In the genomic region with DNA sequence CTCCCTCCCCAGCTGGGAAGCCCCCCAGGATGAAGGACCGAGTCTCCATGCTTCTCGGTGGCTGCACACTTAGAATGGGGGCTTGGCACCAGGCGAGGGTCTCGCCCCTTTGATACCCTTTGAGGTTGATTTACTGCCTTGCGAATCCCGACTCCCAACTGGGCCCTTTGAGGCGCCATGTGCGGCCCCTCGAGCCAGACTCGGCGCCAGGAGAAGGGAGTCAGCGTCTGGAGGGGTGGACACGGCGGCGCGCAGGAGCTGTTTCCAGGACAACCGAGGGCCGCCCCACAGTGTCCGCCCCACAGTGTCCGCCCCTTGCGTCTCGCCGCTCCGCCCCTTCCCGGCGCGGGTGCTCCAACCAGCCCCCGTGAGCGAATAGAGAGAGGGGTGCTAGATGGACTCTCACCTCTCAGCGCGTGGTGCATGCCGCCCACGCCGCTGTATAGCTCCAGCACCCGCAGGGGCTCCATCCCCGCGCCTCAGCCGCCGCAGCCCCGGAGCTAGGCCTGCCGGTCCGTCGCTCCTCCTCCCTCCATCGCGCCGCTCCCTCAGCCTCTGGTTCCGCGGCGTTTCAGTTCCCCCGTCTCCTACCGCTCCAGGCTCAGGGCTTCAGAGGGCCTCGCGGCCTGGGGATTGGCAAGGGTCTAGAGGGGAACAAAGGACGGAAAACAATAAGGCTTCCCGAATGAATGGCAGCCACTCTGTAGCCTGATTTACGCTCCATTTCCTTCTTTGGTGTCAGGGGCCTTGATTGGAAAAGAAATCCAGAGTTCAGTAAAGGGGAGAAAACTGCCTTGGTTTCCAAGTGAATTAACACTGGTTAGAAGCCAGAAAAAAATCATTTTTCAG, we compare ENCODE assay signal across 1 cellular context.
TF ChIP-seq lines count a peak whose summit lies in the region.

A gene with protein sequence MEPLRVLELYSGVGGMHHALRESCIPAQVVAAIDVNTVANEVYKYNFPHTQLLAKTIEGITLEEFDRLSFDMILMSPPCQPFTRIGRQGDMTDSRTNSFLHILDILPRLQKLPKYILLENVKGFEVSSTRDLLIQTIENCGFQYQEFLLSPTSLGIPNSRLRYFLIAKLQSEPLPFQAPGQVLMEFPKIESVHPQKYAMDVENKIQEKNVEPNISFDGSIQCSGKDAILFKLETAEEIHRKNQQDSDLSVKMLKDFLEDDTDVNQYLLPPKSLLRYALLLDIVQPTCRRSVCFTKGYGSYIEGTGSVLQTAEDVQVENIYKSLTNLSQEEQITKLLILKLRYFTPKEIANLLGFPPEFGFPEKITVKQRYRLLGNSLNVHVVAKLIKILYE (minus strand): TSS at position 508 of the 849 bp plus-strand sequence. CDS start 38 bp downstream, at position 470.

TF ChIP-seq in K562, 482 proteins besides CTCF, POLR2A, EP300 and RAD21 (continued from another document and continues in another):
- TF ChIP-seq, protein P1, sequence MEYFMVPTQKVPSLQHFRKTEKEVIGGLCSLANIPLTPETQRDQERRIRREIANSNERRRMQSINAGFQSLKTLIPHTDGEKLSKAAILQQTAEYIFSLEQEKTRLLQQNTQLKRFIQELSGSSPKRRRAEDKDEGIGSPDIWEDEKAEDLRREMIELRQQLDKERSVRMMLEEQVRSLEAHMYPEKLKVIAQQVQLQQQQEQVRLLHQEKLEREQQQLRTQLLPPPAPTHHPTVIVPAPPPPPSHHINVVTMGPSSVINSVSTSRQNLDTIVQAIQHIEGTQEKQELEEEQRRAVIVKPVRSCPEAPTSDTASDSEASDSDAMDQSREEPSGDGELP (CRISPR knock-in tag; IDR thresholded peaks at IDR 0.05; ENCODE audit: borderline replicate concordance): peak; percentile 81
- TF ChIP-seq ZC3H8 (IDR thresholded peaks at IDR 0.05) (no peak), ZNF263 (CRISPR knock-in tag; IDR thresholded peaks at IDR 0.05; ENCODE audit: borderline replicate concordance) (peak; percentile 81), COPS2 (conservative IDR thresholded peaks at IDR 0.05) (no peak), EP400 (IDR thresholded peaks at IDR 0.05) (peak; percentile 88), FOXP1 (CRISPR knock-in tag; IDR thresholded peaks at IDR 0.05) (no peak), LCOR (CRISPR knock-in tag; IDR thresholded peaks at IDR 0.05) (peak; percentile 37; the same call in 1 of the 2 replicates), MEF2D (tag; conservative IDR thresholded peaks at IDR 0.05; ENCODE audit: low read depth) (no peak), MEF2A (IDR thresholded peaks at IDR 0.05; ENCODE audit: control insufficient read depth, low read depth, low read length) (no peak), RFX1 (IDR thresholded peaks at IDR 0.05) (peak; percentile 92), HDAC2 (IDR thresholded peaks at IDR 0.05) (peak; percentile 67), MTA3 (IDR thresholded peaks at IDR 0.05; ENCODE audit: borderline replicate concordance) (peak; percentile 94; the same call in 1 of the 2 replicates), HMGN3 (IDR thresholded peaks at IDR 0.05; ENCODE audit: borderline replicate concordance, extremely low read depth, insufficient read length, low read depth, low read length) (peak; percentile 81), KLF1 (tag; IDR thresholded peaks at IDR 0.05) (peak; percentile 85; the same call in 1 of the 2 replicates), SIX5 (IDR thresholded peaks at IDR 0.05; ENCODE audit: borderline replicate concordance in 1 of 2, insufficient read depth in 1 of 2, low read depth in 1 of 2, low read length in 2 of 2) (peak; percentile 52 to 53; a peak in 3 of 4 replicates), ZKSCAN1 (IDR thresholded peaks at IDR 0.05; ENCODE audit: low read depth, low read length) (no peak), NFRKB (IDR thresholded peaks at IDR 0.05; ENCODE audit: low read depth) (peak; percentile 91), HNRNPH1 (optimal IDR thresholded peaks at IDR 0.05; ENCODE audit: low read depth, low read length) (no peak), FOXK2 (conservative IDR thresholded peaks at IDR 0.05 in 1 of 2, IDR thresholded peaks at IDR 0.05 in 1 of 2; ENCODE audit: low read depth in 2 of 2) (peak; percentile 79 to 84; a peak in 3 of 4 replicates), XRCC5 (IDR thresholded peaks at IDR 0.05; ENCODE audit: low read depth, low read length) (peak; percentile 72; the same call in 1 of the 2 replicates), ZNF140 (CRISPR knock-in tag; IDR thresholded peaks at IDR 0.05) (no peak), C11orf30 (IDR thresholded peaks at IDR 0.05; ENCODE audit: low read depth) (peak; percentile 97), RFX5 (IDR thresholded peaks at IDR 0.05; ENCODE audit: low read depth, low read length) (no peak), FOXA3 (CRISPR knock-in tag; conservative IDR thresholded peaks at IDR 0.05 in 1 of 2, IDR thresholded peaks at IDR 0.05 in 1 of 2) (no peak; a peak in 1 of 4 replicates), JUNB (CRISPR knock-in tag; conservative IDR thresholded peaks at IDR 0.05) (no peak), RBBP5 (IDR thresholded peaks at IDR 0.05; ENCODE audit: borderline replicate concordance, insufficient read depth, low read length, poor library complexity, severe bottlenecking) (peak; percentile 99), CBX8 (IDR thresholded peaks at IDR 0.05; ENCODE audit: borderline replicate concordance, extremely low read depth, low read depth, low read length, poor library complexity, severe bottlenecking) (no peak), NCOA2 (IDR thresholded peaks at IDR 0.05; ENCODE audit: partially characterized antibody in 2 of 2) (no peak), ZNF830 (CRISPR knock-in tag; IDR thresholded peaks at IDR 0.05) (no peak), ZNF589 (CRISPR knock-in tag; IDR thresholded peaks at IDR 0.05; ENCODE audit: low read depth) (peak; percentile 39), POLR2AphosphoS5 (IDR thresholded peaks at IDR 0.05; ENCODE audit: control insufficient read depth, insufficient read depth, low read depth, low read length) (no peak), TAF9B (IDR thresholded peaks at IDR 0.05; ENCODE audit: partially characterized antibody) (peak; percentile 98), NR4A1 (CRISPR knock-in tag; IDR thresholded peaks at IDR 0.05) (no peak), NR4A1 (tag; IDR thresholded peaks at IDR 0.05) (peak; percentile 39; the same call in 1 of the 2 replicates), SREBF1 (IDR thresholded peaks at IDR 0.05; ENCODE audit: borderline replicate concordance, low read depth, low read length) (no peak), ETV6 (IDR thresholded peaks at IDR 0.05; ENCODE audit: borderline replicate concordance in 1 of 2, low read depth in 2 of 2, low read length in 1 of 2) (peak in 1 of 2 experiments; percentile 30; a peak in 1 of 4 replicates), ETV6 (CRISPR knock-in tag; IDR thresholded peaks at IDR 0.05; ENCODE audit: borderline replicate concordance) (no peak), TAF1 (IDR thresholded peaks at IDR 0.05; ENCODE audit: control insufficient read depth, extremely low read depth, insufficient read depth, low read length, severe bottlenecking) (peak; percentile 97), CEBPG (CRISPR knock-in tag; IDR thresholded peaks at IDR 0.05) (no peak), CEBPG (tag; conservative IDR thresholded peaks at IDR 0.05 in 1 of 2, IDR thresholded peaks at IDR 0.05 in 1 of 2) (no peak), CREBBP (IDR thresholded peaks at IDR 0.05; ENCODE audit: low read depth, low read length) (no peak)
- TF ChIP-seq, protein P2, sequence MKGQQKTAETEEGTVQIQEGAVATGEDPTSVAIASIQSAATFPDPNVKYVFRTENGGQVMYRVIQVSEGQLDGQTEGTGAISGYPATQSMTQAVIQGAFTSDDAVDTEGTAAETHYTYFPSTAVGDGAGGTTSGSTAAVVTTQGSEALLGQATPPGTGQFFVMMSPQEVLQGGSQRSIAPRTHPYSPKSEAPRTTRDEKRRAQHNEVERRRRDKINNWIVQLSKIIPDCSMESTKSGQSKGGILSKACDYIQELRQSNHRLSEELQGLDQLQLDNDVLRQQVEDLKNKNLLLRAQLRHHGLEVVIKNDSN (CRISPR knock-in tag; IDR thresholded peaks at IDR 0.05): no peak
- TF ChIP-seq, protein P3, sequence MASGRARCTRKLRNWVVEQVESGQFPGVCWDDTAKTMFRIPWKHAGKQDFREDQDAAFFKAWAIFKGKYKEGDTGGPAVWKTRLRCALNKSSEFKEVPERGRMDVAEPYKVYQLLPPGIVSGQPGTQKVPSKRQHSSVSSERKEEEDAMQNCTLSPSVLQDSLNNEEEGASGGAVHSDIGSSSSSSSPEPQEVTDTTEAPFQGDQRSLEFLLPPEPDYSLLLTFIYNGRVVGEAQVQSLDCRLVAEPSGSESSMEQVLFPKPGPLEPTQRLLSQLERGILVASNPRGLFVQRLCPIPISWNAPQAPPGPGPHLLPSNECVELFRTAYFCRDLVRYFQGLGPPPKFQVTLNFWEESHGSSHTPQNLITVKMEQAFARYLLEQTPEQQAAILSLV (tag; IDR thresholded peaks at IDR 0.05): no peak
- TF ChIP-seq, protein P4, sequence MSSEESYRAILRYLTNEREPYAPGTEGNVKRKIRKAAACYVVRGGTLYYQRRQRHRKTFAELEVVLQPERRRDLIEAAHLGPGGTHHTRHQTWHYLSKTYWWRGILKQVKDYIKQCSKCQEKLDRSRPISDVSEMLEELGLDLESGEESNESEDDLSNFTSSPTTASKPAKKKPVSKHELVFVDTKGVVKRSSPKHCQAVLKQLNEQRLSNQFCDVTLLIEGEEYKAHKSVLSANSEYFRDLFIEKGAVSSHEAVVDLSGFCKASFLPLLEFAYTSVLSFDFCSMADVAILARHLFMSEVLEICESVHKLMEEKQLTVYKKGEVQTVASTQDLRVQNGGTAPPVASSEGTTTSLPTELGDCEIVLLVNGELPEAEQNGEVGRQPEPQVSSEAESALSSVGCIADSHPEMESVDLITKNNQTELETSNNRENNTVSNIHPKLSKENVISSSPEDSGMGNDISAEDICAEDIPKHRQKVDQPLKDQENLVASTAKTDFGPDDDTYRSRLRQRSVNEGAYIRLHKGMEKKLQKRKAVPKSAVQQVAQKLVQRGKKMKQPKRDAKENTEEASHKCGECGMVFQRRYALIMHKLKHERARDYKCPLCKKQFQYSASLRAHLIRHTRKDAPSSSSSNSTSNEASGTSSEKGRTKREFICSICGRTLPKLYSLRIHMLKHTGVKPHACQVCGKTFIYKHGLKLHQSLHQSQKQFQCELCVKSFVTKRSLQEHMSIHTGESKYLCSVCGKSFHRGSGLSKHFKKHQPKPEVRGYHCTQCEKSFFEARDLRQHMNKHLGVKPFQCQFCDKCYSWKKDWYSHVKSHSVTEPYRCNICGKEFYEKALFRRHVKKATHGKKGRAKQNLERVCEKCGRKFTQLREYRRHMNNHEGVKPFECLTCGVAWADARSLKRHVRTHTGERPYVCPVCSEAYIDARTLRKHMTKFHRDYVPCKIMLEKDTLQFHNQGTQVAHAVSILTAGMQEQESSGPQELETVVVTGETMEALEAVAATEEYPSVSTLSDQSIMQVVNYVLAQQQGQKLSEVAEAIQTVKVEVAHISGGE (CRISPR knock-in tag; IDR thresholded peaks at IDR 0.05): peak; percentile 97 to 100 (median 99)
- TF ChIP-seq, protein P5, sequence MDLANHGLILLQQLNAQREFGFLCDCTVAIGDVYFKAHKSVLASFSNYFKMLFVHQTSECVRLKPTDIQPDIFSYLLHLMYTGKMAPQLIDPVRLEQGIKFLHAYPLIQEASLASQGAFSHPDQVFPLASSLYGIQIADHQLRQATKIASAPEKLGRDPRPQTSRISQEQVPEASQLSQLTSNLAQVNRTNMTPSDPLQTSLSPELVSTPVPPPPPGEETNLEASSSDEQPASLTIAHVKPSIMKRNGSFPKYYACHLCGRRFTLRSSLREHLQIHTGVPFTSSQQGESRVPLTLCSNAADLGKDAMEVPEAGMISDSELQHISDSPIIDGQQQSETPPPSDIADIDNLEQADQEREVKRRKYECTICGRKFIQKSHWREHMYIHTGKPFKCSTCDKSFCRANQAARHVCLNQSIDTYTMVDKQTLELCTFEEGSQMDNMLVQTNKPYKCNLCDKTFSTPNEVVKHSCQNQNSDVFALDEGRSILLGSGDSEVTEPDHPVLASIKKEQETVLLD (IDR thresholded peaks at IDR 0.05): peak; percentile 76
- TF ChIP-seq, protein P6, sequence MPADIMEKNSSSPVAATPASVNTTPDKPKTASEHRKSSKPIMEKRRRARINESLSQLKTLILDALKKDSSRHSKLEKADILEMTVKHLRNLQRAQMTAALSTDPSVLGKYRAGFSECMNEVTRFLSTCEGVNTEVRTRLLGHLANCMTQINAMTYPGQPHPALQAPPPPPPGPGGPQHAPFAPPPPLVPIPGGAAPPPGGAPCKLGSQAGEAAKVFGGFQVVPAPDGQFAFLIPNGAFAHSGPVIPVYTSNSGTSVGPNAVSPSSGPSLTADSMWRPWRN (IDR thresholded peaks at IDR 0.05; ENCODE audit: low read depth): no peak
- TF ChIP-seq, protein P7, sequence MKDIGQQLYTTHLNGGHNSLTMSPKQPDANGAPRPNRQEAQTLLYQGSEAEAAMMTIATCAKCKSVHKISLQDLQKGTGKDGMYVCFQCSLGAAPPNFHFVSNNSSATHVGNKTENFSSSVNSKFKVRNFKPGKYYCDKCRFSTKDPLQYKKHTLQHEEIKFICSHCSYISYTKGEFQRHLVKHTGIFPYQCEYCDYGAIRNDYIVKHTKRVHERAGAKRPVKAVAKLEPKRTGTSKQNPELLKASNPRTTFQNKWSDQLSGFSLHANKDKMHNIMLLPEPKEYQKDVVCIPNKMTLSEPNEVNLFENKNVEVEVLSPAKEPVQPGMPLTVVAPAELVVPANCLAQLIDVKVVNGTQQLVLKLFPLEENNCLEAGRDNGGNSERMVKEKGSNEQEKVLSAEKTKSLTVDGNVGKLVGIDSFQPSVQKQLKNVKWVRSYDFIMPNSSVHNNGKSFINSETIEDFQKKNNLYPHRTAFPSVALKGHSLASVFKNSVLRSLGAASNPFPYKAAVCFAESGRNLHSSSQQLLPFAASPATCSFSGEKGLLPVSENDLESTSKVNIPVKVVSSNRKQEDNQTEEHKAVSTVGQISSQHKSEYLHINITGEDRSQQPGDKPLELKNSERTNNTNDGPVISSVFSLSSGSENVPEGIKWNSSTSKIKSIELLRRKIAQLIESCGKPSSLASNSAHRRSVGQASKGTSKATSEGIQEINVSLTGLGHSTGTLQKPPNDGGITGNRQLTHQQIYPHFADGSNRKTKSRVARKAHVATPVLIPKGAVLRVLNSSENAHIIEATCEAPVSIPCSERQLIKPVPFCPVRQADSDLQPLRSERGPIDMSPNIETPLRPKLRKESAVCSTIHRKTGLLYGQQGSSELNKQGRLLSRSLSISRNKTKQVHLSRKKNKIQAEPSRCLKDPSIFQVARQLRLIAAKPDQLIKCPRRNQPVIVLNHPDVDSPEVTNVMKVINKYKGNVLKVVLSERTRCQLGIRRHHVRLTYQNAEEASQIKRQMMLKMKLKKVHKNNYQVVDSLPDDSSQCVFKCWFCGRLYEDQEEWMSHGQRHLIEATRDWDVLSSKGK (CRISPR knock-in tag; IDR thresholded peaks at IDR 0.05): no peak
